Comparison of ENCODE assay signal across 1 cellular context in the genomic region with DNA sequence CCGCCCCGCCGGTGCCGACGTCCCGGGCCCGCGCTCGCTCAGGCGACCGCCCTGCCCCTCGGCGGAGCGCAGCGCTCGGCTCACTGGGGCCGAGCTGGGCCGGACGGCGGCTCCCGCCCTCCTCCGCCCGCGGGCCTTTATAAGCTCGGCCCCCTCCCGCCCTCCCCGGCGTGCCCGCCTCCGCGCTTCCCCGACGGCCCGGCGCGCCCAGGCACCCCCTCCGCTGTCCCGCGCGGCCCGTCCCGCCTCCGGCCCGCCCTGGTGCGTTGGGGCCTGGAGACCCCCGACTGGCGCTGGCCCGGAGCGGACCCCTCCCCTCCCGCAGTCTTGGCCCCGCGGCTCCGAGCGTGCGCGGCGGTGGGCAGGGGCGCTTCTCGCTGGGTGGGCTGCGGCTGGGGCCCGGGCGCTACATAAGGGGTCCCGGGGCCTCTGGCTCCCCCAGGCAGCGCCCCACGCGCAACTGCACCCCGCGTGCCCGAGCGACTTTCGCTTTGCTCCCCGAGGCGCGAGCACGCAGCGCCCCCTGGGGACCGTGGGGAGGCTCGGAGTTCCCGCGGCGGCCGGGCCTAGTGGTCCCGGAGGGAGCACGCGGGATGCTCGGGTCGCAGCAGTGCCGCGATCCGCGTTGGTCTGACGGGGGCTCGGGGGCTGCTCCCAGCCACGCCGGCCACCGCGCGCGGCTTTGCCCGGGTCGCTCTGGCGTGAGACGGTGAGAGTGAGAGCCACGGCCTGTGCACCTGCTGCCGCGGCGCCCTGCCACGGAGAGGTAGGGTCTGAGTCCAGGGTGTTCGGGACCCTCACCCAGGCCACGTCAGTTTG.
TF ChIP-seq lines count a peak whose summit lies in the region.

A gene with protein sequence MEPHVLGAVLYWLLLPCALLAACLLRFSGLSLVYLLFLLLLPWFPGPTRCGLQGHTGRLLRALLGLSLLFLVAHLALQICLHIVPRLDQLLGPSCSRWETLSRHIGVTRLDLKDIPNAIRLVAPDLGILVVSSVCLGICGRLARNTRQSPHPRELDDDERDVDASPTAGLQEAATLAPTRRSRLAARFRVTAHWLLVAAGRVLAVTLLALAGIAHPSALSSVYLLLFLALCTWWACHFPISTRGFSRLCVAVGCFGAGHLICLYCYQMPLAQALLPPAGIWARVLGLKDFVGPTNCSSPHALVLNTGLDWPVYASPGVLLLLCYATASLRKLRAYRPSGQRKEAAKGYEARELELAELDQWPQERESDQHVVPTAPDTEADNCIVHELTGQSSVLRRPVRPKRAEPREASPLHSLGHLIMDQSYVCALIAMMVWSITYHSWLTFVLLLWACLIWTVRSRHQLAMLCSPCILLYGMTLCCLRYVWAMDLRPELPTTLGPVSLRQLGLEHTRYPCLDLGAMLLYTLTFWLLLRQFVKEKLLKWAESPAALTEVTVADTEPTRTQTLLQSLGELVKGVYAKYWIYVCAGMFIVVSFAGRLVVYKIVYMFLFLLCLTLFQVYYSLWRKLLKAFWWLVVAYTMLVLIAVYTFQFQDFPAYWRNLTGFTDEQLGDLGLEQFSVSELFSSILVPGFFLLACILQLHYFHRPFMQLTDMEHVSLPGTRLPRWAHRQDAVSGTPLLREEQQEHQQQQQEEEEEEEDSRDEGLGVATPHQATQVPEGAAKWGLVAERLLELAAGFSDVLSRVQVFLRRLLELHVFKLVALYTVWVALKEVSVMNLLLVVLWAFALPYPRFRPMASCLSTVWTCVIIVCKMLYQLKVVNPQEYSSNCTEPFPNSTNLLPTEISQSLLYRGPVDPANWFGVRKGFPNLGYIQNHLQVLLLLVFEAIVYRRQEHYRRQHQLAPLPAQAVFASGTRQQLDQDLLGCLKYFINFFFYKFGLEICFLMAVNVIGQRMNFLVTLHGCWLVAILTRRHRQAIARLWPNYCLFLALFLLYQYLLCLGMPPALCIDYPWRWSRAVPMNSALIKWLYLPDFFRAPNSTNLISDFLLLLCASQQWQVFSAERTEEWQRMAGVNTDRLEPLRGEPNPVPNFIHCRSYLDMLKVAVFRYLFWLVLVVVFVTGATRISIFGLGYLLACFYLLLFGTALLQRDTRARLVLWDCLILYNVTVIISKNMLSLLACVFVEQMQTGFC (N-terminal part only) (minus strand): TSS at position 115 of the 819 bp plus-strand sequence. CDS start 256 bp downstream, outside the sequence.

TF ChIP-seq in HepG2, 621 proteins besides CTCF, POLR2A, EP300 and RAD21 (continued from another document and continues in another):
- TF ChIP-seq SP2 (CRISPR knock-in tag; IDR thresholded peaks at IDR 0.05) = peak; percentile 36; the same call in 1 of the 2 replicates
- TF ChIP-seq ZNF672 (CRISPR knock-in tag; IDR thresholded peaks at IDR 0.05) = peak; percentile 81; the same call in 1 of the 2 replicates
- TF ChIP-seq KAT8 (CRISPR knock-in tag; IDR thresholded peaks at IDR 0.05) = peak; percentile 75
- peak; percentile 68 for TF ChIP-seq ZNF121 (CRISPR knock-in tag; IDR thresholded peaks at IDR 0.05)
- TF ChIP-seq, protein P1, sequence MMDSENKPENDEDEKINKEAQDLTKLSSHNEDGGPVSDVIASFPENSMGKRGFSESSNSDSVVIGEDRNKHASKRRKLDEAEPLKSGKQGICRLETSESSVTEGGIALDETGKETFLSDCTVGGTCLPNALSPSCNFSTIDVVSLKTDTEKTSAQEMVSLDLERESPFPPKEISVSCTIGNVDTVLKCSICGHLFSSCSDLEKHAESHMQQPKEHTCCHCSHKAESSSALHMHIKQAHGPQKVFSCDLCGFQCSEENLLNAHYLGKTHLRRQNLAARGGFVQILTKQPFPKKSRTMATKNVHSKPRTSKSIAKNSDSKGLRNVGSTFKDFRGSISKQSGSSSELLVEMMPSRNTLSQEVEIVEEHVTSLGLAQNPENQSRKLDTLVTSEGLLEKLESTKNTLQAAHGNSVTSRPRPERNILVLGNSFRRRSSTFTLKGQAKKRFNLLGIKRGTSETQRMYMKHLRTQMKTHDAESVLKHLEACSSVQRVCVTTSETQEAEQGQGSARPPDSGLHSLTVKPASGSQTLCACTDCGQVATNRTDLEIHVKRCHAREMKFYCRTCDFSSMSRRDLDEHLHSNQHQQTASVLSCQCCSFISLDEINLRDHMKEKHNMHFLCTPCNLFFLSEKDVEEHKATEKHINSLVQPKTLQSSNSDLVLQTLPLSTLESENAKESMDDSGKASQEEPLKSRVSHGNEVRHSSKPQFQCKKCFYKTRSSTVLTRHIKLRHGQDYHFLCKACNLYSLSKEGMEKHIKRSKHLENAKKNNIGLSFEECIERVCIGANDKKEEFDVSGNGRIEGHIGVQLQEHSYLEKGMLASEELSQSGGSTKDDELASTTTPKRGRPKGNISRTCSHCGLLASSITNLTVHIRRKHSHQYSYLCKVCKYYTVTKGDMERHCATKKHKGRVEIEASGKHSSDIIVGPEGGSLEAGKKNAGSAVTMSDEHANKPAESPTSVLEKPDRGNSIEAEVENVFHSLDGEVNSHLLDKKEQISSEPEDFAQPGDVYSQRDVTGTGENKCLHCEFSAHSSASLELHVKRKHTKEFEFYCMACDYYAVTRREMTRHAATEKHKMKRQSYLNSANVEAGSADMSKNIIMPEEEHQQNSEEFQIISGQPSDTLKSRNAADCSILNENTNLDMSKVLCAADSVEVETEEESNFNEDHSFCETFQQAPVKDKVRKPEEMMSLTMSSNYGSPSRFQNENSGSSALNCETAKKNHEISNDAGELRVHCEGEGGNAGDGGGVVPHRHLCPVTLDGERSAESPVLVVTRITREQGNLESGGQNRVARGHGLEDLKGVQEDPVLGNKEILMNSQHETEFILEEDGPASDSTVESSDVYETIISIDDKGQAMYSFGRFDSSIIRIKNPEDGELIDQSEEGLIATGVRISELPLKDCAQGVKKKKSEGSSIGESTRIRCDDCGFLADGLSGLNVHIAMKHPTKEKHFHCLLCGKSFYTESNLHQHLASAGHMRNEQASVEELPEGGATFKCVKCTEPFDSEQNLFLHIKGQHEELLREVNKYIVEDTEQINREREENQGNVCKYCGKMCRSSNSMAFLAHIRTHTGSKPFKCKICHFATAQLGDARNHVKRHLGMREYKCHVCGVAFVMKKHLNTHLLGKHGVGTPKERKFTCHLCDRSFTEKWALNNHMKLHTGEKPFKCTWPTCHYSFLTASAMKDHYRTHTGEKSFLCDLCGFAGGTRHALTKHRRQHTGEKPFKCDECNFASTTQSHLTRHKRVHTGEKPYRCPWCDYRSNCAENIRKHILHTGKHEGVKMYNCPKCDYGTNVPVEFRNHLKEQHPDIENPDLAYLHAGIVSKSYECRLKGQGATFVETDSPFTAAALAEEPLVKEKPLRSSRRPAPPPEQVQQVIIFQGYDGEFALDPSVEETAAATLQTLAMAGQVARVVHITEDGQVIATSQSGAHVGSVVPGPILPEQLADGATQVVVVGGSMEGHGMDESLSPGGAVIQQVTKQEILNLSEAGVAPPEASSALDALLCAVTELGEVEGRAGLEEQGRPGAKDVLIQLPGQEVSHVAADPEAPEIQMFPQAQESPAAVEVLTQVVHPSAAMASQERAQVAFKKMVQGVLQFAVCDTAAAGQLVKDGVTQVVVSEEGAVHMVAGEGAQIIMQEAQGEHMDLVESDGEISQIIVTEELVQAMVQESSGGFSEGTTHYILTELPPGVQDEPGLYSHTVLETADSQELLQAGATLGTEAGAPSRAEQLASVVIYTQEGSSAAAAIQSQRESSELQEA (CRISPR knock-in tag; IDR thresholded peaks at IDR 0.05; ENCODE audit: not compliant biosample characterization) = peak; percentile 98
- no peak for TF ChIP-seq ZFAT (CRISPR knock-in tag; conservative IDR thresholded peaks at IDR 0.05)
- no peak for TF ChIP-seq SNAI1 (CRISPR knock-in tag; IDR thresholded peaks at IDR 0.05; ENCODE audit: borderline replicate concordance)
- TF ChIP-seq ZNF556 (CRISPR knock-in tag; IDR thresholded peaks at IDR 0.05; ENCODE audit: borderline replicate concordance) = peak; percentile 79; the same call in 1 of the 2 replicates
- TF ChIP-seq, protein P2, sequence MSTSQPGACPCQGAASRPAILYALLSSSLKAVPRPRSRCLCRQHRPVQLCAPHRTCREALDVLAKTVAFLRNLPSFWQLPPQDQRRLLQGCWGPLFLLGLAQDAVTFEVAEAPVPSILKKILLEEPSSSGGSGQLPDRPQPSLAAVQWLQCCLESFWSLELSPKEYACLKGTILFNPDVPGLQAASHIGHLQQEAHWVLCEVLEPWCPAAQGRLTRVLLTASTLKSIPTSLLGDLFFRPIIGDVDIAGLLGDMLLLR (CRISPR knock-in tag; IDR thresholded peaks at IDR 0.05) = peak; percentile 31; the same call in 1 of the 2 replicates
- no peak for TF ChIP-seq ZNF260 (CRISPR knock-in tag; IDR thresholded peaks at IDR 0.05; ENCODE audit: borderline replicate concordance, low read depth)
- TF ChIP-seq ZC3H4 (CRISPR knock-in tag; IDR thresholded peaks at IDR 0.05; ENCODE audit: borderline replicate concordance) = no peak
- peak; percentile 86; the same call in 1 of the 2 replicates for TF ChIP-seq EEA1 (CRISPR knock-in tag; IDR thresholded peaks at IDR 0.05; ENCODE audit: borderline replicate concordance)
- no peak for TF ChIP-seq AGO1 (IDR thresholded peaks at IDR 0.05; ENCODE audit: low read depth, low read length, poor library complexity, severe bottlenecking)
- TF ChIP-seq ELF4 (CRISPR knock-in tag; IDR thresholded peaks at IDR 0.05; ENCODE audit: borderline replicate concordance) = no peak
- TF ChIP-seq ZNF253 (CRISPR knock-in tag; IDR thresholded peaks at IDR 0.05; ENCODE audit: borderline replicate concordance) = peak; percentile 89
- no peak for TF ChIP-seq ZNF224 (CRISPR knock-in tag; IDR thresholded peaks at IDR 0.05)
- TF ChIP-seq ONECUT2 (CRISPR knock-in tag; IDR thresholded peaks at IDR 0.05) = no peak
- TF ChIP-seq, protein P3, sequence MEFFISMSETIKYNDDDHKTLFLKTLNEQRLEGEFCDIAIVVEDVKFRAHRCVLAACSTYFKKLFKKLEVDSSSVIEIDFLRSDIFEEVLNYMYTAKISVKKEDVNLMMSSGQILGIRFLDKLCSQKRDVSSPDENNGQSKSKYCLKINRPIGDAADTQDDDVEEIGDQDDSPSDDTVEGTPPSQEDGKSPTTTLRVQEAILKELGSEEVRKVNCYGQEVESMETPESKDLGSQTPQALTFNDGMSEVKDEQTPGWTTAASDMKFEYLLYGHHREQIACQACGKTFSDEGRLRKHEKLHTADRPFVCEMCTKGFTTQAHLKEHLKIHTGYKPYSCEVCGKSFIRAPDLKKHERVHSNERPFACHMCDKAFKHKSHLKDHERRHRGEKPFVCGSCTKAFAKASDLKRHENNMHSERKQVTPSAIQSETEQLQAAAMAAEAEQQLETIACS (CRISPR knock-in tag; IDR thresholded peaks at IDR 0.05) = peak; percentile 80
- TF ChIP-seq MTF1 (CRISPR knock-in tag; IDR thresholded peaks at IDR 0.05) = peak; percentile 46; the same call in 1 of the 2 replicates
- TF ChIP-seq ELF1 (CRISPR knock-in tag; IDR thresholded peaks at IDR 0.05) = no peak
- peak; percentile 61; the same call in 1 of the 2 replicates for TF ChIP-seq ZNF790 (CRISPR knock-in tag; IDR thresholded peaks at IDR 0.05; ENCODE audit: borderline replicate concordance)
- TF ChIP-seq, protein P4, sequence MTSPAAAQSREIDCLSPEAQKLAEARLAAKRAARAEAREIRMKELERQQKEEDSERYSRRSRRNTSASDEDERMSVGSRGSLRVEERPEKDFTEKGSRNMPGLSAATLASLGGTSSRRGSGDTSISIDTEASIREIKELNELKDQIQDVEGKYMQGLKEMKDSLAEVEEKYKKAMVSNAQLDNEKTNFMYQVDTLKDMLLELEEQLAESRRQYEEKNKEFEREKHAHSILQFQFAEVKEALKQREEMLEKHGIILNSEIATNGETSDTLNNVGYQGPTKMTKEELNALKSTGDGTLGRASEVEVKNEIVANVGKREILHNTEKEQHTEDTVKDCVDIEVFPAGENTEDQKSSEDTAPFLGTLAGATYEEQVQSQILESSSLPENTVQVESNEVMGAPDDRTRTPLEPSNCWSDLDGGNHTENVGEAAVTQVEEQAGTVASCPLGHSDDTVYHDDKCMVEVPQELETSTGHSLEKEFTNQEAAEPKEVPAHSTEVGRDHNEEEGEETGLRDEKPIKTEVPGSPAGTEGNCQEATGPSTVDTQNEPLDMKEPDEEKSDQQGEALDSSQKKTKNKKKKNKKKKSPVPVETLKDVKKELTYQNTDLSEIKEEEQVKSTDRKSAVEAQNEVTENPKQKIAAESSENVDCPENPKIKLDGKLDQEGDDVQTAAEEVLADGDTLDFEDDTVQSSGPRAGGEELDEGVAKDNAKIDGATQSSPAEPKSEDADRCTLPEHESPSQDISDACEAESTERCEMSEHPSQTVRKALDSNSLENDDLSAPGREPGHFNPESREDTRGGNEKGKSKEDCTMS (CRISPR knock-in tag; conservative IDR thresholded peaks at IDR 0.05) = no peak
- no peak for TF ChIP-seq ZZZ3 (CRISPR knock-in tag; IDR thresholded peaks at IDR 0.05; ENCODE audit: borderline replicate concordance)
- no peak for TF ChIP-seq HMGA1 (CRISPR knock-in tag; conservative IDR thresholded peaks at IDR 0.05)
- TF ChIP-seq ZFP41 (CRISPR knock-in tag; IDR thresholded peaks at IDR 0.05; ENCODE audit: borderline replicate concordance) = 0 out of 2 replicates have a peak, but pooled peaks have one; percentile 35
- TF ChIP-seq GFI1 (CRISPR knock-in tag; IDR thresholded peaks at IDR 0.05; ENCODE audit: borderline replicate concordance) = peak; percentile 44; the same call in 1 of the 2 replicates
- peak; percentile 77 for TF ChIP-seq ERF (CRISPR knock-in tag; IDR thresholded peaks at IDR 0.05)
- TF ChIP-seq, protein P5, sequence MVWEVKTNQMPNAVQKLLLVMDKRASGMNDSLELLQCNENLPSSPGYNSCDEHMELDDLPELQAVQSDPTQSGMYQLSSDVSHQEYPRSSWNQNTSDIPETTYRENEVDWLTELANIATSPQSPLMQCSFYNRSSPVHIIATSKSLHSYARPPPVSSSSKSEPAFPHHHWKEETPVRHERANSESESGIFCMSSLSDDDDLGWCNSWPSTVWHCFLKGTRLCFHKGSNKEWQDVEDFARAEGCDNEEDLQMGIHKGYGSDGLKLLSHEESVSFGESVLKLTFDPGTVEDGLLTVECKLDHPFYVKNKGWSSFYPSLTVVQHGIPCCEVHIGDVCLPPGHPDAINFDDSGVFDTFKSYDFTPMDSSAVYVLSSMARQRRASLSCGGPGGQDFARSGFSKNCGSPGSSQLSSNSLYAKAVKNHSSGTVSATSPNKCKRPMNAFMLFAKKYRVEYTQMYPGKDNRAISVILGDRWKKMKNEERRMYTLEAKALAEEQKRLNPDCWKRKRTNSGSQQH (CRISPR knock-in tag; IDR thresholded peaks at IDR 0.05; ENCODE audit: low read depth) = no peak; the same call in 1 of the 2 replicates
- TF ChIP-seq NCOA5 (CRISPR knock-in tag; IDR thresholded peaks at IDR 0.05) = no peak
- no peak for TF ChIP-seq IRX3 (CRISPR knock-in tag; IDR thresholded peaks at IDR 0.05; ENCODE audit: borderline replicate concordance, low read depth)
- no peak for TF ChIP-seq HHEX (CRISPR knock-in tag; IDR thresholded peaks at IDR 0.05)
- TF ChIP-seq, protein P6, sequence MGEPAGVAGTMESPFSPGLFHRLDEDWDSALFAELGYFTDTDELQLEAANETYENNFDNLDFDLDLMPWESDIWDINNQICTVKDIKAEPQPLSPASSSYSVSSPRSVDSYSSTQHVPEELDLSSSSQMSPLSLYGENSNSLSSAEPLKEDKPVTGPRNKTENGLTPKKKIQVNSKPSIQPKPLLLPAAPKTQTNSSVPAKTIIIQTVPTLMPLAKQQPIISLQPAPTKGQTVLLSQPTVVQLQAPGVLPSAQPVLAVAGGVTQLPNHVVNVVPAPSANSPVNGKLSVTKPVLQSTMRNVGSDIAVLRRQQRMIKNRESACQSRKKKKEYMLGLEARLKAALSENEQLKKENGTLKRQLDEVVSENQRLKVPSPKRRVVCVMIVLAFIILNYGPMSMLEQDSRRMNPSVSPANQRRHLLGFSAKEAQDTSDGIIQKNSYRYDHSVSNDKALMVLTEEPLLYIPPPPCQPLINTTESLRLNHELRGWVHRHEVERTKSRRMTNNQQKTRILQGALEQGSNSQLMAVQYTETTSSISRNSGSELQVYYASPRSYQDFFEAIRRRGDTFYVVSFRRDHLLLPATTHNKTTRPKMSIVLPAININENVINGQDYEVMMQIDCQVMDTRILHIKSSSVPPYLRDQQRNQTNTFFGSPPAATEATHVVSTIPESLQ (CRISPR knock-in tag; conservative IDR thresholded peaks at IDR 0.05) = no peak
- TF ChIP-seq NAIF1 (CRISPR knock-in tag; IDR thresholded peaks at IDR 0.05; ENCODE audit: borderline replicate concordance) = no peak
- TF ChIP-seq NFE2L2 (IDR thresholded peaks at IDR 0.05; ENCODE audit: low read length) = no peak
- peak; percentile 21; the same call in 1 of the 2 replicates for TF ChIP-seq BCL6 (CRISPR knock-in tag; IDR thresholded peaks at IDR 0.05)
